ENCODE assay signal across 12 cellular contexts in the genomic region with DNA sequence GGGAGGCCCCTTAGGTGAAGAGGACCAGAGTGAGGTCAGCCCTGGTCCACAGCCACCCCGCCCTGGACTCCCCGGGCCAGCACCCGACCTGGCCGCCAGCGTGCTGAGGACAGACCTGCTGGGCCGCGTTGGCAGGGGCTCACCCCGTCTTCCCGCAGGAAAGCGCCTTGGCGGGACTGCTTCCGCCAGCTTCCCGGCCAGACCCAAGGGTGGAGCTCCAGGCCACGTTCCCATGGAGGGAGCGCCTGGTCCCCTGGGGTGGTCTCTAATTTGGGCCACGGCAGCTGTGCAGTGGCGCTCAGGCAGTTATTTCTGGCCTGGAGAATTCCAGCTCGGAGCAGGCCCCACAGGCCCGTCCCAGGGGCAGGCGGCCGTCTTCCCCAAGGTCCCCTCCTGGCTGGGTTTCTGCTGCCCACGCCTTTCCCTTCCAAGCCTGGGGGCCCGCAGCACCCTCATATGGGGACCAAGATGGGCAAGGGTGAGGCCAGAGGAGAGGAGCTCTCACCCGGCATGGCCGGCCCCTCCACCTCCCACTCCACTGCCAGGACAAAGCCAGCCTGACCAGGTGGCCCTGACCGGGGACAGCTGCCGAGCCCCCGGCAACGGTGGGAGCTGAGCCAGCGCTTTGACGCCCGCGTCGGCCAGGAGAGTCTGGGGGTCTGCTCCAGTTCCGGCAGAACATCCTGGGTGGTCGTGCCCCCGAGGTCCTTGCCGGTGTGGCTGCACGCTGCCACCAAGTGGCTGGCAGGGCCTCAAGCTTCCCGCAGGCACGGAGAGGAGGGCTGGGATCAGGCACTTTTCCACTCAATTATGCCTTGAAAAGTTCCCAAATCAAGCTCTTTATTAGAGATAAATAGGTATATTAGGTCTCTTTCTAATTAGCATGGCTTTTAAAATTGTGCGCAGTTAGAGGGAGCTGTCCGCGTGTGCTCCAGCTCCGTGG. TPM values are rescaled to one million over a fixed set of nuclear protein-coding genes. Genes with fewer than 3 reads are reported as not detected.
DNase-seq lines count a peak whose midpoint lies in the region; TF ChIP-seq lines count a peak whose summit lies in the region.
"Had no signal": no experiment of that assay in that cellular context is flagged by ENCODE, and none has a peak within 500 bp of the region (broad histone marks: within the 10 kb centered on the region; RNA-seq: fewer than 3 reads in every experiment).

No MANE protein-coding gene starts in this region.

- H3K4me3 Mint-ChIP-seq in type B pancreatic cell = no peak overlapping the region

- no peak for TF ChIP-seq POLR2A in lower leg skin (IDR thresholded peaks at IDR 0.05)

- no peaks in the 10 kb centered on the region for H3K27me3 Mint-ChIP-seq in type B pancreatic cell

- no peaks in the 10 kb centered on the region for H3K9me3 ChIP-seq in mucosa of rectum (ENCODE audit: control insufficient read depth in 2 of 2, low read length in 2 of 2)
- no peaks in the 10 kb centered on the region for H3K9me3 ChIP-seq in effector memory CD4-positive, alpha-beta T cell (ENCODE audit: control insufficient read depth, low read length)

- H3K27ac Mint-ChIP-seq in type B pancreatic cell = peak overlapping the region; percentile 50

- TF ChIP-seq CTCF in coronary artery (IDR thresholded peaks at IDR 0.05) (no peak), type B pancreatic cell (conservative IDR thresholded peaks at IDR 0.05) (peak; percentile 34), lower leg skin (IDR thresholded peaks at IDR 0.05) (no peak)

- H3K4me3 ChIP-seq in coronary artery (peak overlapping the region; percentile 63), mucosa of rectum (ENCODE audit: low read length in 2 of 2) (no peak overlapping the region), lower leg skin (ENCODE audit: low read depth, poor library complexity, severe bottlenecking) (no peak overlapping the region)
- H3K4me3 ChIP-seq in effector memory CD4-positive, alpha-beta T cell (ENCODE audit: insufficient read depth, low read depth, low read length, poor library complexity, severe bottlenecking) = no peak overlapping the region
- H3K4me3 ChIP-seq: lung had no signal

- H3K27ac ChIP-seq in coronary artery = peak overlapping the region; percentile 96 to 98
- H3K27ac ChIP-seq in mucosa of rectum (ENCODE audit: low read depth in 2 of 2, low read length in 2 of 2) = peak overlapping the region; percentile 21 to 64
- H3K27ac ChIP-seq in effector memory CD4-positive, alpha-beta T cell (ENCODE audit: insufficient read depth, low read length, poor library complexity, severe bottlenecking) = no peak overlapping the region

- H3K27me3 ChIP-seq in mucosa of rectum (ENCODE audit: control insufficient read depth in 2 of 2, insufficient read depth in 2 of 2, low read length in 2 of 2) = no peaks in the 10 kb centered on the region
- no peaks in the 10 kb centered on the region for H3K27me3 ChIP-seq in effector memory CD4-positive, alpha-beta T cell (replicated peaks; ENCODE audit: control insufficient read depth, insufficient read depth, low read length, poor library complexity, severe bottlenecking)

- DNase-seq in NCI-H69 (lab: John Stamatoyannopoulos, UW) (peak; percentile 45), coronary artery (ENCODE audit: low spot score) (peak; percentile 94), type B pancreatic cell (ENCODE audit: extremely low spot score, unreplicated experiment) (no peak), SKM-1 (lab: John Stamatoyannopoulos, UW; ENCODE audit: unreplicated experiment) (no peak), lower leg skin (ENCODE audit: low spot score in 2 of 2) (no peak)
- DNase-seq in effector memory CD4-positive, alpha-beta T cell = no peak
- DNase-seq: NCI-H82, small intestine had no signal

- no peaks in the 10 kb centered on the region for H3K36me3 ChIP-seq in mucosa of rectum (ENCODE audit: control insufficient read depth in 2 of 2, insufficient read depth in 2 of 2, low read length in 2 of 2)
- no peaks in the 10 kb centered on the region for H3K36me3 ChIP-seq in effector memory CD4-positive, alpha-beta T cell (ENCODE audit: control insufficient read depth, insufficient read depth, low read length)

- H3K4me1 Mint-ChIP-seq in type B pancreatic cell (ENCODE audit: unreplicated experiment) = no peaks in the 10 kb centered on the region

- WGBS in lower leg skin, 2 donors = 54 to 57% methylated on average over 27 to 38 of the region's 45 CpGs

- intact Hi-C loops in lower leg skin (cut with DNase I; ENCODE audit: low total_unique reads) = loop anchor here (10.0 kb wide), 1 partner anchor 346 kb away; no protein-coding TSS in a partner anchor

- no peaks in the 10 kb centered on the region for H3K36me3 Mint-ChIP-seq in type B pancreatic cell

- no peaks in the 10 kb centered on the region for H3K9me3 Mint-ChIP-seq in type B pancreatic cell

- H3K9ac ChIP-seq in mucosa of rectum (ENCODE audit: low read depth in 1 of 2, low read length in 2 of 2) = no peak overlapping the region

- H3K4me1 ChIP-seq in mucosa of rectum (ENCODE audit: control insufficient read depth in 2 of 2, insufficient read depth in 2 of 2, low read length in 2 of 2) = peaks cover 7% of the 10 kb centered on the region in 2 donors
- no peaks in the 10 kb centered on the region for H3K4me1 ChIP-seq in effector memory CD4-positive, alpha-beta T cell (ENCODE audit: control insufficient read depth, insufficient read depth, low read length, poor library complexity, severe bottlenecking)

RNA-seq across cellular contexts. Expression of a gene that starts 28.1 kb away (rescaled TPM):
- total RNA-seq in type B pancreatic cell (ENCODE audit: low replicate concordance) (23.2 and 38.1 TPM in 2 replicates), lower leg skin (100 to 1,000 TPM in 2 of 4 donors, 10 to 100 TPM in 2; 29.3 to 151 (median 72.1) TPM)

RNA-seq across cellular contexts. Expression of a gene that starts 44.0 kb away (rescaled TPM):
- total RNA-seq in type B pancreatic cell (ENCODE audit: low replicate concordance) = 0.43 TPM in 1 of 2 replicates, not detected in the other
- 1 to 10 TPM in 2 of 4 donors, under 1 TPM in 1, not detected in 1; 0.32 to 1.5 (median 1.1) TPM for total RNA-seq in lower leg skin
- total RNA-seq: T-helper 1 cell treated with Interleukin-12 subunit alpha and Interleukin-12 subunit beta and Interleukin-4 antibody, amounts not matched to agents 30 ng/mL and 1 ng/mL, for 36 hours had no signal

RNA-seq across cellular contexts. Expression of a gene that starts 48.9 kb away (rescaled TPM):
- total RNA-seq in type B pancreatic cell (ENCODE audit: low replicate concordance) (not detected in 2 replicates), lower leg skin (100 to 1,000 TPM in 1 of 4 donors, 10 to 100 TPM in 3; 10.5 to 158 (median 40.1) TPM)
- total RNA-seq: Daoy; T-helper 1 cell treated with Interleukin-12 subunit alpha and Interleukin-12 subunit beta and Interleukin-4 antibody, amounts not matched to agents 30 ng/mL and 1 ng/mL, for 36 hours had no signal

RNA-seq across cellular contexts. Expression of a gene that starts 59.5 kb away (rescaled TPM):
- total RNA-seq in type B pancreatic cell (ENCODE audit: low replicate concordance) (not detected in 2 replicates), lower leg skin (10 to 100 TPM; 16.4 to 93.5 (median 29.8) TPM)
- total RNA-seq: Daoy; T-helper 1 cell treated with Interleukin-12 subunit alpha and Interleukin-12 subunit beta and Interleukin-4 antibody, amounts not matched to agents 30 ng/mL and 1 ng/mL, for 36 hours had no signal

Comparison
In these comparisons a context has a peak if more than half of its experiments do, and no peak if none do; other contexts are left out.
1. DNase-seq: peak in NCI-H69 (single experiment) and coronary artery (single experiment); none in type B pancreatic cell (single experiment), SKM-1 (single experiment), lower leg skin (0 of 2) and effector memory CD4-positive, alpha-beta T cell (0 of 3).
2. RNA of a gene that starts 48.9 kb away (total RNA-seq): 10.5 to 158 TPM in lower leg skin; not detected in type B pancreatic cell; every median in the first group is over 10 times any median in the second.